2 cellular contexts compared by ENCODE assay signal in the genomic region with DNA sequence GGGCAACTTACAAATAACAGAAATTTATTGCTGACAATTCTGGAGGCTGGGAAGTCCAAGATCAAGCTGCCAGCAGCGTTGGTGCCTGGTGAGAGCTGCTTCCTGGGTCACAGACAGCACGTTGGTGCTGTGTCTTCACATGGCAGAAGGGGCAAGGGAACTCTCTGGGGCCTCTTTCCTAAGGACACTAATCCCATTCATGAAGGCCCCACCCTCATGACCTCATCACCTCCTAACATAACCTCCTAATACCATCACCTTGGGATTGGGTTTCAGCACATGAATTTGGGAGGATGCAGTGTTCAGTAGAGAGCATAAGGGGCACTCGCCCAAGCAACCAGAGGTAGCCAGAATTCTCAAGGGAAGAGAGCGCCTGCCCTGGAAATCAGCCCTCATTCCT.
TF ChIP-seq lines count a peak whose summit lies in the region.

No MANE protein-coding gene starts in this region.

TF ChIP-seq in HEK293, 187 proteins besides CTCF, POLR2A, EP300 and RAD21:
- TF ChIP-seq ZNF174 (tag by site-specific recombination; IDR thresholded peaks at IDR 0.05) (no peak), KLF17 (tag by site-specific recombination; IDR thresholded peaks at IDR 0.05) (peak; percentile 51; the same call in 1 of the 2 replicates)
TF ChIP-seq in HEK293: peak in this region for 1.

TF ChIP-seq in K562, 482 proteins besides CTCF, POLR2A, EP300 and RAD21:
- TF ChIP-seq ZNF764 (CRISPR knock-in tag; IDR thresholded peaks at IDR 0.05; ENCODE audit: low read depth) (no peak), FOXA3 (CRISPR knock-in tag; conservative IDR thresholded peaks at IDR 0.05 in 1 of 2, IDR thresholded peaks at IDR 0.05 in 1 of 2) (no peak), ZNF165 (CRISPR knock-in tag; IDR thresholded peaks at IDR 0.05; ENCODE audit: borderline replicate concordance) (no peak), ZEB2 (IDR thresholded peaks at IDR 0.05) (no peak), ZNF444 (CRISPR knock-in tag; IDR thresholded peaks at IDR 0.05) (no peak), LEF1 (IDR thresholded peaks at IDR 0.05) (no peak), ZZZ3 (IDR thresholded peaks at IDR 0.05) (no peak), CBFA2T2 (conservative IDR thresholded peaks at IDR 0.05) (no peak), PRMT5 (CRISPR knock-in tag; IDR thresholded peaks at IDR 0.05) (no peak), ZNF695 (CRISPR knock-in tag; IDR thresholded peaks at IDR 0.05) (no peak), HDAC3 (IDR thresholded peaks at IDR 0.05; ENCODE audit: borderline replicate concordance, partially characterized antibody) (no peak), ZNF431 (CRISPR knock-in tag; IDR thresholded peaks at IDR 0.05) (no peak)
- TF ChIP-seq, protein P1, sequence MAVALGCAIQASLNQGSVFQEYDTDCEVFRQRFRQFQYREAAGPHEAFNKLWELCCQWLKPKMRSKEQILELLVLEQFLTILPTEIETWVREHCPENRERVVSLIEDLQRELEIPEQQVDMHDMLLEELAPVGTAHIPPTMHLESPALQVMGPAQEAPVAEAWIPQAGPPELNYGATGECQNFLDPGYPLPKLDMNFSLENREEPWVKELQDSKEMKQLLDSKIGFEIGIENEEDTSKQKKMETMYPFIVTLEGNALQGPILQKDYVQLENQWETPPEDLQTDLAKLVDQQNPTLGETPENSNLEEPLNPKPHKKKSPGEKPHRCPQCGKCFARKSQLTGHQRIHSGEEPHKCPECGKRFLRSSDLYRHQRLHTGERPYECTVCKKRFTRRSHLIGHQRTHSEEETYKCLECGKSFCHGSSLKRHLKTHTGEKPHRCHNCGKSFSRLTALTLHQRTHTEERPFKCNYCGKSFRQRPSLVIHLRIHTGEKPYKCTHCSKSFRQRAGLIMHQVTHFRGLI (CRISPR knock-in tag; IDR thresholded peaks at IDR 0.05) = no peak
- TF ChIP-seq, protein P2, sequence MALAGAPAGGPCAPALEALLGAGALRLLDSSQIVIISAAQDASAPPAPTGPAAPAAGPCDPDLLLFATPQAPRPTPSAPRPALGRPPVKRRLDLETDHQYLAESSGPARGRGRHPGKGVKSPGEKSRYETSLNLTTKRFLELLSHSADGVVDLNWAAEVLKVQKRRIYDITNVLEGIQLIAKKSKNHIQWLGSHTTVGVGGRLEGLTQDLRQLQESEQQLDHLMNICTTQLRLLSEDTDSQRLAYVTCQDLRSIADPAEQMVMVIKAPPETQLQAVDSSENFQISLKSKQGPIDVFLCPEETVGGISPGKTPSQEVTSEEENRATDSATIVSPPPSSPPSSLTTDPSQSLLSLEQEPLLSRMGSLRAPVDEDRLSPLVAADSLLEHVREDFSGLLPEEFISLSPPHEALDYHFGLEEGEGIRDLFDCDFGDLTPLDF (CRISPR knock-in tag; IDR thresholded peaks at IDR 0.05) = no peak
